ENCODE assay signal across 14 cellular contexts in the genomic region with DNA sequence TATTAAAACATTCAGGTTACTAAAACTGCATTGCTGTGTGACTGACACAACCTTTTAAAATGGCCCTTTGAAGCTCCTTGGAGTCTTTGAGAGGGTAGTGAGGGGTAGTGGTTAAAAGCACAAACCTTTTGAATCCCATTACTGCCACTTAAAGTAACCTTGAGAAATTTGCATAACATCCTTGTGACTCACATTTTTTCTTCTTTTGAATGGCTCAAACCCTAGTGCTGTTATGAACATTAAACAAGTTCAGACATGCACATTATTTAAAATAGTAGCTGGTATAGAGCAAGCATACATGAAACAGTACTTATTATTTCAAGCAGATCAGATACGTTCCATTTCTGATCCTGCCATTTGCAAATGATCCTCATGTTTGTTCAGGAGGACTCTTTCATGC. TPM values are rescaled to one million over a fixed set of nuclear protein-coding genes. Genes with fewer than 3 reads are reported as not detected.
DNase-seq lines count a peak whose midpoint lies in the region; ATAC-seq and TF ChIP-seq lines count a peak whose summit lies in the region.
"Had no signal": no experiment of that assay in that cellular context is flagged by ENCODE, and none has a peak within 500 bp of the region (broad histone marks: within the 10 kb centered on the region; RNA-seq: fewer than 3 reads in every experiment).

No MANE protein-coding gene starts in this region.

- peak; percentile 58 to 70 for ATAC-seq in activated T-cell treated with anti-CD3 and anti-CD28 coated beads, Interleukin-2, amount 50 U/mL, for 72 hours (replicated peaks in 1 of 2)
- no peak for ATAC-seq in GM18868 (IDR thresholded peaks at IDR 0.05; ENCODE audit: unreplicated experiment)
- no peak for ATAC-seq in HG03159 (IDR thresholded peaks at IDR 0.05; ENCODE audit: unreplicated experiment)

- peaks cover 22% of the 10 kb centered on the region for H3K4me1 Mint-ChIP-seq in activated T-cell treated with anti-CD3 and anti-CD28 coated beads, Interleukin-2, amount 50 U/mL, for 72 hours (ENCODE audit: low read depth)

- no peak overlapping the region for H3K27ac Mint-ChIP-seq in activated T-cell treated with anti-CD3 and anti-CD28 coated beads, Interleukin-2, amount 50 U/mL, for 72 hours
- H3K27ac Mint-ChIP-seq: activated naive CD8-positive, alpha-beta T cell treated with anti-CD3 and anti-CD28 coated beads, Interleukin-2, amount 10 ng/mL, durations not matched to agents 7 days and 5 days had no signal

- no peak for TF ChIP-seq CTCF in fibroblast of the aortic adventitia (IDR thresholded peaks at IDR 0.05; ENCODE audit: insufficient read depth, low read length)

- no peaks in the 10 kb centered on the region for H3K9me3 Mint-ChIP-seq in activated T-cell treated with anti-CD3 and anti-CD28 coated beads, Interleukin-2, amount 50 U/mL, for 72 hours
- H3K9me3 Mint-ChIP-seq: activated naive CD8-positive, alpha-beta T cell treated with anti-CD3 and anti-CD28 coated beads, Interleukin-2, amount 10 ng/mL, durations not matched to agents 7 days and 5 days had no signal

- no peaks in the 10 kb centered on the region for H3K9me3 ChIP-seq in SK-N-MC (ENCODE audit: low read depth, low read length)
- H3K9me3 ChIP-seq: Caco-2, thoracic aorta had no signal

- peaks cover 75% of the 10 kb centered on the region for H3K27me3 Mint-ChIP-seq in activated T-cell treated with anti-CD3 and anti-CD28 coated beads, Interleukin-2, amount 50 U/mL, for 72 hours (ENCODE audit: low read depth)

- H3K9ac ChIP-seq in SK-N-MC (ENCODE audit: insufficient read length), result no peak overlapping the region

- H3K4me3 Mint-ChIP-seq in activated T-cell treated with anti-CD3 and anti-CD28 coated beads, Interleukin-2, amount 50 U/mL, for 72 hours, result no peak overlapping the region
- H3K4me3 Mint-ChIP-seq: activated naive CD8-positive, alpha-beta T cell treated with anti-CD3 and anti-CD28 coated beads, Interleukin-2, amount 10 ng/mL, durations not matched to agents 7 days and 5 days had no signal

- DNase-seq in activated T-cell treated with anti-CD3 and anti-CD28 coated beads, Interleukin-2, amount 50 U/mL, for 72 hours, result no peak
- DNase-seq in activated T-cell treated with anti-CD3 and anti-CD28 coated beads for 4 hours (no peak), SK-N-MC (ENCODE audit: low read depth, low spot score) (no peak), fibroblast of the aortic adventitia (ENCODE audit: low read depth) (peak; percentile 38), SKM-1 (lab: John Stamatoyannopoulos, UW; ENCODE audit: unreplicated experiment) (no peak)
- DNase-seq in activated CD8-positive, alpha-beta memory T cell treated with anti-CD3 and anti-CD28 coated beads, Interleukin-2, amount 50 U/mL, for 48 hours, result no peak
- DNase-seq: activated naive CD8-positive, alpha-beta T cell treated with anti-CD3 and anti-CD28 coated beads, Interleukin-2, amount 10 ng/mL, durations not matched to agents 7 days and 5 days; Caco-2; erythroblast; KBM-7; NCI-H2029 treated with DMSO at 0.1 percent for 48 hours had no signal

- peak overlapping the region; percentile 8; the same call in 1 of the 2 replicates for H3K4me3 ChIP-seq in SK-N-MC
- no peak overlapping the region for H3K4me3 ChIP-seq in fibroblast of the aortic adventitia (ENCODE audit: low read depth, low read length)
- H3K4me3 ChIP-seq: thoracic aorta had no signal

- no peaks in the 10 kb centered on the region for H3K36me3 Mint-ChIP-seq in activated T-cell treated with anti-CD3 and anti-CD28 coated beads, Interleukin-2, amount 50 U/mL, for 72 hours (ENCODE audit: insufficient read depth in 2 of 2)
- H3K36me3 Mint-ChIP-seq: activated naive CD8-positive, alpha-beta T cell treated with anti-CD3 and anti-CD28 coated beads, Interleukin-2, amount 10 ng/mL, durations not matched to agents 7 days and 5 days had no signal

- peak overlapping the region; percentile 46 for H3K27ac ChIP-seq in SK-N-MC
- H3K27ac ChIP-seq: thoracic aorta had no signal

- H3K36me3 ChIP-seq in SK-N-MC (ENCODE audit: insufficient read depth, low read length), result no peaks in the 10 kb centered on the region
- H3K36me3 ChIP-seq: thoracic aorta had no signal

RNA-seq across cellular contexts. Expression of gene CLDN1, which starts 3.7 kb away (rescaled TPM):
- 10 to 100 TPM in 1 of 2 donors, 1 to 10 TPM in 1; 1.6 to 12.3 TPM for total RNA-seq in activated T-cell treated with anti-CD3 and anti-CD28 coated beads, Interleukin-2, amount 50 U/mL, for 72 hours
- total RNA-seq in fibroblast of the aortic adventitia (ENCODE audit: low replicate concordance), result 0.18 and 1.3 TPM in 2 replicates
- total RNA-seq: activated naive CD8-positive, alpha-beta T cell treated with anti-CD3 and anti-CD28 coated beads, Interleukin-2, amount 10 ng/mL, durations not matched to agents 7 days and 5 days had no signal

Comparison
In these comparisons a context has a peak if more than half of its experiments do, and no peak if none do; other contexts are left out.
1. ATAC-seq: peak in activated T-cell treated with anti-CD3 and anti-CD28 coated beads, Interleukin-2, amount 50 U/mL, for 72 hours (2 of 2); none in GM18868 (single experiment) and HG03159 (single experiment).